In genomic region chr3:173552526-173552925, GRCh38 we compare ENCODE assay signal across 2 cellular contexts.
TF ChIP-seq lines count a peak whose summit lies in the region.

No MANE protein-coding gene starts in this region.

TF ChIP-seq in HCT116, 20 proteins besides CTCF, POLR2A, EP300 and RAD21 (continued from another document):
- no peak for TF ChIP-seq MAX (IDR thresholded peaks at IDR 0.05)
- no peak for TF ChIP-seq TCF7L2 (IDR thresholded peaks at IDR 0.05; ENCODE audit: borderline replicate concordance, extremely low read depth, insufficient read depth, insufficient read length)
- no peak for TF ChIP-seq SP1 (IDR thresholded peaks at IDR 0.05; ENCODE audit: low read depth)
- TF ChIP-seq JUND (IDR thresholded peaks at IDR 0.05), result no peak
- no peak for TF ChIP-seq ZBTB33 (IDR thresholded peaks at IDR 0.05; ENCODE audit: extremely low read depth, insufficient replicate concordance, low read length)
TF ChIP-seq in HCT116: peak in this region for 0.

TF ChIP-seq in WTC11, 78 proteins besides CTCF, POLR2A, EP300 and RAD21 (continued from another document):
- TF ChIP-seq, protein P1, sequence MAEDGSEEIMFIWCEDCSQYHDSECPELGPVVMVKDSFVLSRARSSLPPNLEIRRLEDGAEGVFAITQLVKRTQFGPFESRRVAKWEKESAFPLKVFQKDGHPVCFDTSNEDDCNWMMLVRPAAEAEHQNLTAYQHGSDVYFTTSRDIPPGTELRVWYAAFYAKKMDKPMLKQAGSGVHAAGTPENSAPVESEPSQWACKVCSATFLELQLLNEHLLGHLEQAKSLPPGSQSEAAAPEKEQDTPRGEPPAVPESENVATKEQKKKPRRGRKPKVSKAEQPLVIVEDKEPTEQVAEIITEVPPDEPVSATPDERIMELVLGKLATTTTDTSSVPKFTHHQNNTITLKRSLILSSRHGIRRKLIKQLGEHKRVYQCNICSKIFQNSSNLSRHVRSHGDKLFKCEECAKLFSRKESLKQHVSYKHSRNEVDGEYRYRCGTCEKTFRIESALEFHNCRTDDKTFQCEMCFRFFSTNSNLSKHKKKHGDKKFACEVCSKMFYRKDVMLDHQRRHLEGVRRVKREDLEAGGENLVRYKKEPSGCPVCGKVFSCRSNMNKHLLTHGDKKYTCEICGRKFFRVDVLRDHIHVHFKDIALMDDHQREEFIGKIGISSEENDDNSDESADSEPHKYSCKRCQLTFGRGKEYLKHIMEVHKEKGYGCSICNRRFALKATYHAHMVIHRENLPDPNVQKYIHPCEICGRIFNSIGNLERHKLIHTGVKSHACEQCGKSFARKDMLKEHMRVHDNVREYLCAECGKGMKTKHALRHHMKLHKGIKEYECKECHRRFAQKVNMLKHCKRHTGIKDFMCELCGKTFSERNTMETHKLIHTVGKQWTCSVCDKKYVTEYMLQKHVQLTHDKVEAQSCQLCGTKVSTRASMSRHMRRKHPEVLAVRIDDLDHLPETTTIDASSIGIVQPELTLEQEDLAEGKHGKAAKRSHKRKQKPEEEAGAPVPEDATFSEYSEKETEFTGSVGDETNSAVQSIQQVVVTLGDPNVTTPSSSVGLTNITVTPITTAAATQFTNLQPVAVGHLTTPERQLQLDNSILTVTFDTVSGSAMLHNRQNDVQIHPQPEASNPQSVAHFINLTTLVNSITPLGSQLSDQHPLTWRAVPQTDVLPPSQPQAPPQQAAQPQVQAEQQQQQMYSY (CRISPR knock-in tag; IDR thresholded peaks at IDR 0.05), result no peak
- TF ChIP-seq ZBTB21 (CRISPR knock-in tag; IDR thresholded peaks at IDR 0.05; ENCODE audit: borderline replicate concordance), result no peak
- no peak for TF ChIP-seq ZSCAN18 (CRISPR knock-in tag; IDR thresholded peaks at IDR 0.05)
- TF ChIP-seq GTF2I (CRISPR knock-in tag; conservative IDR thresholded peaks at IDR 0.05), result no peak
- no peak for TF ChIP-seq ETV6 (CRISPR knock-in tag; IDR thresholded peaks at IDR 0.05)
- TF ChIP-seq SMAD4 (CRISPR knock-in tag; IDR thresholded peaks at IDR 0.05), result no peak
- no peak for TF ChIP-seq MYBL2 (CRISPR knock-in tag; IDR thresholded peaks at IDR 0.05)
- no peak for TF ChIP-seq ZNF138 (CRISPR knock-in tag; conservative IDR thresholded peaks at IDR 0.05)
- TF ChIP-seq NR3C1 (CRISPR knock-in tag; conservative IDR thresholded peaks at IDR 0.05; ENCODE audit: low read depth), result no peak
- no peak for TF ChIP-seq TP53 (CRISPR knock-in tag; IDR thresholded peaks at IDR 0.05)
- no peak for TF ChIP-seq ZMAT4 (CRISPR knock-in tag; IDR thresholded peaks at IDR 0.05)
- no peak for TF ChIP-seq NFATC4 (CRISPR knock-in tag; IDR thresholded peaks at IDR 0.05)
- TF ChIP-seq CREB1 (CRISPR knock-in tag; IDR thresholded peaks at IDR 0.05), result no peak
